In the genomic region with DNA sequence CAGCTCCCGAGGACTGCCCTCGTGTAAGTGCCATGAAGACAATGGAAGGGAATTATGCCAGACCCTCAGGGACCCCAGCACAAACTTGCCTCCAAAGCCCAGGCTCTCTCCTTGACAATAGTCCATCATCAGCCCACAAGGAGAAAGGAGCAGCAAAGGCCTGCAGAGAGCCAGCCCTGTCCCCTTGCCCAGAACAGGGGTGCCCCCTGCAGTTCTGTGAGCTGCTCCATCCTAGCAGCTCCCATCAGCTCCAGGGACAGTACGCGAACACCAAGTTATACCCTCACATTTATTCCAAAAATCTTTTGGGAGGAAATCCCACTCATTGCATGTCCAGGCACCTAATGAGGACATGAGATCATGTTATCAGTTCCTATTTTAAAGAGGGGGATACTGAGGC, we compare ENCODE assay signal across 19 cellular contexts.
"Had no signal": no experiment of that assay in that cellular context is flagged by ENCODE, and none has a peak within 500 bp of the region (broad histone marks: within the 10 kb centered on the region; RNA-seq: fewer than 3 reads in every experiment).

No MANE protein-coding gene starts in this region.

- ATAC-seq: esophagus mucosa; left lung; naive thymus-derived CD4-positive, alpha-beta T cell; stimulated activated naive B cell treated with anti-CD40 and anti-IgM and Interleukin-4, amounts not matched to agents 10 μg/mL and 1 μg/mL and 100 μg/mL, for 72 hours had no signal

- DNase-seq: activated B cell treated with CpG ODN at 0.5 μM for 24 hours; activated CD4-positive, alpha-beta T cell treated with anti-CD3 and anti-CD28 coated beads for 4 hours; activated CD4-positive, alpha-beta T cell treated with anti-CD3 and anti-CD28 coated beads, Interleukin-2, amount 50 U/mL, for 48 hours; activated gamma-delta T cell treated with Interleukin-2 at 50 U/mL for 16 hours; anterior cingulate cortex; effector memory CD4-positive, alpha-beta T cell; foreskin melanocyte; glutamatergic neuron; immature natural killer cell; left lung; naive thymus-derived CD4-positive, alpha-beta T cell; retina; stimulated activated CD4-positive, alpha-beta T cell treated with anti-CD3 and anti-CD28 coated beads, Interleukin-2, amount 100 ng/mL, for 48 hours; stimulated activated CD8-positive, alpha-beta memory T cell treated with anti-CD3 and anti-CD28 coated beads, Interleukin-4, amount 100 ng/mL, for 48 hours; stimulated activated naive B cell treated with anti-CD40 and anti-IgM and Interleukin-4, amounts not matched to agents 10 μg/mL and 1 μg/mL and 100 μg/mL, for 72 hours; testis; trophoblast cell; uterus had no signal
